ENCODE assay signal across 1 cellular context in the genomic region with DNA sequence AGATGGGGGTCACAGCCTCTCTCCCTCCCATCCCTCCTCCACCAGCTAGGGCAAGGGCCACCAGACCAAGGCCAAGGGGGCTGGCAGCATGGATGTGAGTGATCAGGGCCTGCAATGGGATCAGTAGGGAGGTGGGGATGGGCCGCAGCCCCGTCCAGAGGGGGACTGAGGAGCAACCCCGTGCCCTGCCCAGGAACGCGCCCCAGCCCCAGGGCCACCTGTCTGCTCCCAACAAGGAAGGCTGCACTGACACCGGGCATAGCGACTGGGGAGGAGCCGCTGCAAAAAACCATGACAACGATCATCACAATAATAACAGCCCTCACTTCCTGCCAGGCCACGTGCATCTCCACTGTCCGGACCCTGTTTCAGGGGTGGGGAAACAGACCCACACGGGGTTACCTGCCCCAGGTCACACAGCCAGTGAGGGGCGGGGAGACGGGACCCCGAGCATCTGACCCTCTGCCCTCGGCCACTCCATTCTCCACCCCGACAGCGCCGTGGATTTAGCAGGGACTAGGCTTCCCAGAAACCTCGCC.
TF ChIP-seq lines count a peak whose summit lies in the region.

No MANE protein-coding gene starts in this region.

TF ChIP-seq in GM23338, 12 proteins besides CTCF, POLR2A, EP300 and RAD21 (continued from another document):
- TF ChIP-seq, protein P1, sequence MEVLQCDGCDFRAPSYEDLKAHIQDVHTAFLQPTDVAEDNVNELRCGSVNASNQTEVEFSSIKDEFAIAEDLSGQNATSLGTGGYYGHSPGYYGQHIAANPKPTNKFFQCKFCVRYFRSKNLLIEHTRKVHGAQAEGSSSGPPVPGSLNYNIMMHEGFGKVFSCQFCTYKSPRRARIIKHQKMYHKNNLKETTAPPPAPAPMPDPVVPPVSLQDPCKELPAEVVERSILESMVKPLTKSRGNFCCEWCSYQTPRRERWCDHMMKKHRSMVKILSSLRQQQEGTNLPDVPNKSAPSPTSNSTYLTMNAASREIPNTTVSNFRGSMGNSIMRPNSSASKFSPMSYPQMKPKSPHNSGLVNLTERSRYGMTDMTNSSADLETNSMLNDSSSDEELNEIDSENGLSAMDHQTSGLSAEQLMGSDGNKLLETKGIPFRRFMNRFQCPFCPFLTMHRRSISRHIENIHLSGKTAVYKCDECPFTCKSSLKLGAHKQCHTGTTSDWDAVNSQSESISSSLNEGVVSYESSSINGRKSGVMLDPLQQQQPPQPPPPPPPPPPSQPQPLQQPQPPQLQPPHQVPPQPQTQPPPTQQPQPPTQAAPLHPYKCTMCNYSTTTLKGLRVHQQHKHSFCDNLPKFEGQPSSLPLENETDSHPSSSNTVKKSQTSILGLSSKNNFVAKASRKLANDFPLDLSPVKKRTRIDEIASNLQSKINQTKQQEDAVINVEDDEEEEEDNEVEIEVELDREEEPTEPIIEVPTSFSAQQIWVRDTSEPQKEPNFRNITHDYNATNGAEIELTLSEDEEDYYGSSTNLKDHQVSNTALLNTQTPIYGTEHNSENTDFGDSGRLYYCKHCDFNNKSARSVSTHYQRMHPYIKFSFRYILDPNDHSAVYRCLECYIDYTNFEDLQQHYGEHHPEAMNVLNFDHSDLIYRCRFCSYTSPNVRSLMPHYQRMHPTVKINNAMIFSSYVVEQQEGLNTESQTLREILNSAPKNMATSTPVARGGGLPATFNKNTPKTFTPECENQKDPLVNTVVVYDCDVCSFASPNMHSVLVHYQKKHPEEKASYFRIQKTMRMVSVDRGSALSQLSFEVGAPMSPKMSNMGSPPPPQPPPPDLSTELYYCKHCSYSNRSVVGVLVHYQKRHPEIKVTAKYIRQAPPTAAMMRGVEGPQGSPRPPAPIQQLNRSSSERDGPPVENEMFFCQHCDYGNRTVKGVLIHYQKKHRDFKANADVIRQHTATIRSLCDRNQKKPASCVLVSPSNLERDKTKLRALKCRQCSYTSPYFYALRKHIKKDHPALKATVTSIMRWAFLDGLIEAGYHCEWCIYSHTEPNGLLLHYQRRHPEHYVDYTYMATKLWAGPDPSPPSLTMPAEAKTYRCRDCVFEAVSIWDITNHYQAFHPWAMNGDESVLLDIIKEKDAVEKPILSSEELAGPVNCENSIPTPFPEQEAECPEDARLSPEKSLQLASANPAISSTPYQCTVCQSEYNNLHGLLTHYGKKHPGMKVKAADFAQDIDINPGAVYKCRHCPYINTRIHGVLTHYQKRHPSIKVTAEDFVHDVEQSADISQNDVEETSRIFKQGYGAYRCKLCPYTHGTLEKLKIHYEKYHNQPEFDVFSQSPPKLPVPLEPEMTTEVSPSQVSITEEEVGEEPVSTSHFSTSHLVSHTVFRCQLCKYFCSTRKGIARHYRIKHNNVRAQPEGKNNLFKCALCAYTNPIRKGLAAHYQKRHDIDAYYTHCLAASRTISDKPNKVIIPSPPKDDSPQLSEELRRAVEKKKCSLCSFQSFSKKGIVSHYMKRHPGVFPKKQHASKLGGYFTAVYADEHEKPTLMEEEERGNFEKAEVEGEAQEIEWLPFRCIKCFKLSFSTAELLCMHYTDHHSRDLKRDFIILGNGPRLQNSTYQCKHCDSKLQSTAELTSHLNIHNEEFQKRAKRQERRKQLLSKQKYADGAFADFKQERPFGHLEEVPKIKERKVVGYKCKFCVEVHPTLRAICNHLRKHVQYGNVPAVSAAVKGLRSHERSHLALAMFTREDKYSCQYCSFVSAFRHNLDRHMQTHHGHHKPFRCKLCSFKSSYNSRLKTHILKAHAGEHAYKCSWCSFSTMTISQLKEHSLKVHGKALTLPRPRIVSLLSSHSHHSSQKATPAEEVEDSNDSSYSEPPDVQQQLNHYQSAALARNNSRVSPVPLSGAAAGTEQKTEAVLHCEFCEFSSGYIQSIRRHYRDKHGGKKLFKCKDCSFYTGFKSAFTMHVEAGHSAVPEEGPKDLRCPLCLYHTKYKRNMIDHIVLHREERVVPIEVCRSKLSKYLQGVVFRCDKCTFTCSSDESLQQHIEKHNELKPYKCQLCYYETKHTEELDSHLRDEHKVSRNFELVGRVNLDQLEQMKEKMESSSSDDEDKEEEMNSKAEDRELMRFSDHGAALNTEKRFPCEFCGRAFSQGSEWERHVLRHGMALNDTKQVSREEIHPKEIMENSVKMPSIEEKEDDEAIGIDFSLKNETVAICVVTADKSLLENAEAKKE (CRISPR knock-in tag; IDR thresholded peaks at IDR 0.05), result no peak
- no peak for TF ChIP-seq STAT1 (IDR thresholded peaks at IDR 0.05; ENCODE audit: unreplicated experiment)
- TF ChIP-seq ZNF331 (CRISPR knock-in tag; IDR thresholded peaks at IDR 0.05; ENCODE audit: low read depth), result no peak
- no peak for TF ChIP-seq EZH2 (IDR thresholded peaks at IDR 0.05; ENCODE audit: low read depth, unreplicated experiment)
